ENCODE assay signal across 25 cellular contexts in the genomic region with DNA sequence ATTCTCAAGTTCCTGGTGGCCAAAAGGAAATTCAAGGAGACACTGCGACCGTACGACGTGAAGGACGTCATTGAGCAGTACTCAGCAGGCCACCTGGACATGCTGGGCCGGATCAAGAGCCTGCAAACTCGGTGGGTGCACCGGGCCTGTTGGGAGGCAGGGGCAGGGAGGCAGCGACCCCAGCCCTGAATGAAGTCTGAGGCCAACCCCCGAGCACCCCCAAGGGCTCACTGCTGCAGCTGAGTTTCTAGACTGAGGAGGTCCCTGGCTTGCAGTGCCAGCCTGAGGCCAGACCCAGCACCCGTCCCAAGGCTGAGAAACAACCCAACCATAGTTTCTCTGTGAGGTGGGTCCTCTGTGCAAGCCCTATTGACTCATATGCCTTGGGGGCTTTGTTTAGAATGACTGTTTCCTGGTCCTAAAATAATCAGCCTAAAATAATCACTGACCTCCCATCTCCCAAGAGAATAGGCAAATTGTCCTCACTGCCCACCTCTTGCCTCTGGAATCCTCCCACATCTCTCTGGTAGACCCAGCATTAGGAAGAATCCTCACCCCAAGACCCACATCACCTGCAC. TPM values are rescaled to one million over a fixed set of nuclear protein-coding genes. Genes with fewer than 3 reads are reported as not detected.
"Had no signal": no experiment of that assay in that cellular context is flagged by ENCODE, and none has a peak within 500 bp of the region (broad histone marks: within the 10 kb centered on the region; RNA-seq: fewer than 3 reads in every experiment).

No MANE protein-coding gene starts in this region.

- H3K27ac ChIP-seq: breast epithelium, epithelial cell of prostate, gastrocnemius medialis, pancreas, psoas muscle, suprapubic skin, tibial artery had no signal

- DNase-seq: activated CD4-positive, alpha-beta memory T cell treated with anti-CD3 and anti-CD28 coated beads, Interleukin-2, amount 10 ng/mL, durations not matched to agents 7 days and 5 days; activated CD4-positive, alpha-beta T cell treated with anti-CD3 and anti-CD28 coated beads, Interleukin-2, amount 10 ng/mL, durations not matched to agents 24 days and 14 days; activated CD4-positive, CD25-positive, alpha-beta regulatory T cell treated with anti-CD3 and anti-CD28 coated beads, Interleukin-2, amount 50 U/mL, for 72 hours; activated CD8-positive, alpha-beta memory T cell treated with anti-CD3 and anti-CD28 coated beads, Interleukin-2, amount 50 U/mL, for 48 hours; activated T-cell treated with anti-CD3 and anti-CD28 coated beads, Interleukin-2, amount 50 U/mL, for 4 hours; central memory CD4-positive, alpha-beta T cell; effector CD4-positive, alpha-beta T cell; gastrocnemius medialis; glutamatergic neuron; left cardiac atrium; midbrain; naive thymus-derived CD4-positive, alpha-beta T cell; nucleus accumbens; pancreas; psoas muscle; stimulated activated naive CD4-positive, alpha-beta T cell; SW 1271; T-helper 17 cell; T1000; tibial artery had no signal

- H3K4me3 ChIP-seq: breast epithelium, gastrocnemius medialis, pancreas, psoas muscle, suprapubic skin, tibial artery had no signal

- ATAC-seq: activated T-cell treated with anti-CD3 and anti-CD28 coated beads, Interleukin-2, amount 50 U/mL, for 4 hours; gastrocnemius medialis; left cardiac atrium; naive thymus-derived CD4-positive, alpha-beta T cell; pancreas; psoas muscle; T-helper 17 cell had no signal

- H3K27me3 ChIP-seq: breast epithelium, gastrocnemius medialis, pancreas, tibial artery had no signal

- H3K4me1 ChIP-seq: breast epithelium, gastrocnemius medialis, pancreas, psoas muscle, suprapubic skin, tibial artery had no signal

- H3K36me3 ChIP-seq: breast epithelium, gastrocnemius medialis, pancreas, suprapubic skin had no signal

- H3K9me3 ChIP-seq: breast epithelium, gastrocnemius medialis, pancreas, psoas muscle, suprapubic skin, tibial artery had no signal

RNA-seq across cellular contexts. Expression of a gene that starts 51.5 kb away (rescaled TPM):
- polyA plus RNA-seq: keratinocyte, neural cell had no signal
